In genomic region chr5:170139786-170140335, GRCh38 we compare ENCODE assay signal across 28 cellular contexts. TPM values are rescaled to one million over a fixed set of nuclear protein-coding genes. Genes with fewer than 3 reads are reported as not detected.
"Had no signal": no experiment of that assay in that cellular context is flagged by ENCODE, and none has a peak within 500 bp of the region (broad histone marks: within the 10 kb centered on the region; RNA-seq: fewer than 3 reads in every experiment).

No MANE protein-coding gene starts in this region.

- H3K36me3 ChIP-seq: adrenal gland, breast epithelium, SJSA1 had no signal

- H3K4me3 ChIP-seq: adrenal gland, breast epithelium, SJSA1 had no signal

- H3K4me1 ChIP-seq: adrenal gland, SJSA1 had no signal

- DNase-seq: activated CD4-positive, alpha-beta T cell treated with anti-CD3 and anti-CD28 coated beads for 48 hours; activated CD4-positive, alpha-beta T cell treated with anti-CD3 and anti-CD28 coated beads, Interleukin-2, amount 50 U/mL, for 4 hours; activated CD4-positive, CD25-positive, alpha-beta regulatory T cell treated with anti-CD3 and anti-CD28 coated beads, Interleukin-2, amount 50 U/mL, for 72 hours; activated CD8-positive, alpha-beta T cell treated with anti-CD3 and anti-CD28 coated beads, Interleukin-2, amount 10 ng/mL, durations not matched to agents 7 days and 5 days; activated gamma-delta T cell; activated naive CD4-positive, alpha-beta T cell treated with anti-CD3 and anti-CD28 coated beads, Interleukin-2, amount 50 U/mL, for 16 hours; activated naive CD8-positive, alpha-beta T cell treated with anti-CD3 and anti-CD28 coated beads, Interleukin-2, amount 10 ng/mL, durations not matched to agents 7 days and 5 days; activated T-cell treated with anti-CD3 and anti-CD28 coated beads, Interleukin-2, amount 50 U/mL, for 48 hours; adrenal gland; anterior cingulate cortex; central memory CD4-positive, alpha-beta T cell; MM.1S; NCI-H1105; NCI-H1436; NCI-H187; NCI-H2081; NCI-H510A treated with DMSO at 0.1 percent for 48 hours; NCI-H69; NK-92 treated with Interleukin-12 subunit alpha and Interleukin-12 subunit beta, amount 100 ng/mL, for 24 hours; SHP77; SW 1271 had no signal

- ATAC-seq: activated CD8-positive, alpha-beta T cell treated with anti-CD3 and anti-CD28 coated beads, Interleukin-2, amount 10 ng/mL, durations not matched to agents 7 days and 5 days; activated T-helper 17 cell treated with anti-CD3 and anti-CD28 coated beads, Interleukin-2, amount 50 U/mL, for 72 hours; SK-N-SH treated with all-trans-retinoic acid at 6 μM for 48 hours; WTC11 had no signal

- H3K9me3 ChIP-seq: adrenal gland, breast epithelium, SJSA1 had no signal

- H3K27me3 ChIP-seq: adrenal gland, breast epithelium, SJSA1 had no signal

- FAIRE-seq: RCC 7860 had no signal

- H3K27ac ChIP-seq: adrenal gland, breast epithelium, SJSA1 had no signal

RNA-seq across cellular contexts. Expression of gene FOXI1, which starts 34.2 kb away (rescaled TPM):
- total RNA-seq: activated CD8-positive, alpha-beta T cell treated with anti-CD3 and anti-CD28 coated beads, Interleukin-2, amount 10 ng/mL, durations not matched to agents 7 days and 5 days; activated naive CD8-positive, alpha-beta T cell treated with anti-CD3 and anti-CD28 coated beads, Interleukin-2, amount 10 ng/mL, durations not matched to agents 7 days and 5 days; activated T-helper 17 cell treated with anti-CD3 and anti-CD28 coated beads, Interleukin-2, amount 50 U/mL, for 72 hours; adrenal gland; chondrocyte; SJSA1; WTC11 had no signal
- polyA plus RNA-seq: adrenal gland had no signal
